8 cellular contexts compared by ENCODE assay signal in the genomic region with DNA sequence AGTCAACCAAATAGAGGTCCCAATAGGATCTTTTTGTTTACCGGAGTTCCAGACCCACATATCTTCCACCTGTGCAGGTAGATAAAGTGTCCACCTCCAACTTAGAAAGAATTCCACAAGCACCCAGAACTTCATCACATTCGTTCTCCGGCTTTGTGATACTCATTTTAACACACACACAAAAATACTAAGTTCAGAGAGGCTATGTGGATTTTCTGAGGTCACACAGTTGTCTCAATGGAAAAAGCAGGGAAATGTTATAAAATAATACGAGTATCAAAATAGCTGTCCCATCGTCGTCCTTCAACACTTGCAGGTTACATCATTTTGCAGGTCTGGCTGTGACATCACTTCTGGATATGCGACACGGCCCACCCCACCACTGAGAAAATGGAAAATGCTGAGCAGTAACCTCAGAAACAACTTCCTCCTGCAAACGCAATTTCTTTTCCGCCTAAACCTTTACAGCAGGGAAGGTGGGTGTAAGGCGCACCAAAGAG.
DNase-seq lines count a peak whose midpoint lies in the region; ATAC-seq, FAIRE-seq and TF ChIP-seq lines count a peak whose summit lies in the region.

No MANE protein-coding gene starts in this region.

- FAIRE-seq in pancreas (lab: Jason Lieb, UNC), result no peak

- H3K27ac ChIP-seq in GM23248 (peak overlapping the region; percentile 83), SJCRH30 (peak overlapping the region; percentile 95), fibroblast of lung (ENCODE audit: insufficient read depth, low read length) (peak overlapping the region; percentile 74), pancreas (peak overlapping the region; percentile 70 to 88 (median 80))

- POLR2A ChIA-PET in AG04449 (lab: Yijun Ruan, JAX), result interaction anchor here (0.6 to 2.5 kb wide), 3 partner anchors 14 to 185 kb away, joined by 3 to 17 read pairs (median 3); partner anchors contain the start of gene SPRED1

- H3K9ac ChIP-seq in GM23248, result peak overlapping the region; percentile 89
- H3K9ac ChIP-seq in fibroblast of lung (ENCODE audit: insufficient read depth, low read length), result no peak overlapping the region

- H3K9me2 ChIP-seq in GM23248 (ENCODE audit: insufficient read depth), result no peaks in the 10 kb centered on the region

- H3K4me1 ChIP-seq in GM23248 (ENCODE audit: insufficient read depth) (peaks cover 39% of the 10 kb centered on the region), SJCRH30 (peaks cover 12% of the 10 kb centered on the region), fibroblast of lung (ENCODE audit: control insufficient read depth, extremely low read depth, insufficient read depth, low read length) (peaks cover 10% of the 10 kb centered on the region), pancreas (peaks cover 0 to 23% (median 0%) of the 10 kb centered on the region in 3 donors)

- DNase-seq in AG04449 (ENCODE audit: low read depth, low spot score) (no peak), GM23248 (no peak), SJCRH30 (no peak), fibroblast of lung (ENCODE audit: low read depth in 2 of 2) (no peak), pancreas (peak in 1 of 6 donors; percentile 30), MV-4-11 (lab: John Stamatoyannopoulos, UW) (no peak)
- no peak for DNase-seq in activated CD4-positive, CD25-positive, alpha-beta regulatory T cell (lab: John Stamatoyannopoulos, UW)
- DNase-seq in stimulated activated CD4-positive, alpha-beta T cell treated with anti-CD3 and anti-CD28 coated beads, Interleukin-12 subunit alpha, Interleukin-12 subunit beta, amount 100 ng/mL, for 4 hours, result no peak

- H3F3A ChIP-seq in GM23248 (ENCODE audit: insufficient read depth), result peaks cover 25% of the 10 kb centered on the region

- H3K27me3 ChIP-seq in GM23248 (replicated peaks; ENCODE audit: insufficient read depth) (no peaks in the 10 kb centered on the region), SJCRH30 (no peaks in the 10 kb centered on the region), fibroblast of lung (ENCODE audit: control insufficient read depth, insufficient read depth, low read length) (no peaks in the 10 kb centered on the region), pancreas (no peaks in the 10 kb centered on the region)

- H4K20me1 ChIP-seq in GM23248 (ENCODE audit: insufficient read depth) (no peaks in the 10 kb centered on the region), fibroblast of lung (ENCODE audit: control insufficient read depth, extremely low read depth, insufficient read depth, low read length) (no peaks in the 10 kb centered on the region)

- no peaks in the 10 kb centered on the region for H3K79me2 ChIP-seq in GM23248 (ENCODE audit: insufficient read depth)
- no peaks in the 10 kb centered on the region for H3K79me2 ChIP-seq in fibroblast of lung (ENCODE audit: control insufficient read depth, insufficient read depth, low read length)

- H3K4me3 ChIP-seq in AG04449 (ENCODE audit: low read depth, low read length) (peak overlapping the region; percentile 53), GM23248 (peak overlapping the region; percentile 73), SJCRH30 (peak overlapping the region; percentile 64), fibroblast of lung (replicated peaks in 1 of 4; ENCODE audit: control extremely low read depth in 1 of 4, insufficient read depth in 1 of 4, low read depth in 3 of 4, low read length in 4 of 4) (peak overlapping the region in 2 of 4 experiments; percentile 44 to 55), pancreas (peak overlapping the region; percentile 16 to 53 (median 36))

- intact Hi-C loops in pancreas (cut with DNase I), result no loop called here

- H3K4me2 ChIP-seq in GM23248 (ENCODE audit: unreplicated experiment) (peak overlapping the region; percentile 91), fibroblast of lung (ENCODE audit: extremely low read depth, insufficient read depth, low read length) (peak overlapping the region; percentile 87)

- in situ Hi-C loops in GM23248 (cut with MboI), result no loop called here

- peak overlapping the region; percentile 95 for H2AFZ ChIP-seq in GM23248
- peak overlapping the region; percentile 49 for H2AFZ ChIP-seq in fibroblast of lung (ENCODE audit: low read length)

- CTCF ChIA-PET in AG04449 (lab: Yijun Ruan, JAX), result interaction anchor here (1.0 to 2.5 kb wide), 2 partner anchors 12 to 75 kb away, joined by 3 to 9 read pairs; no protein-coding TSS in a partner anchor

- no peaks in the 10 kb centered on the region for H3K36me3 ChIP-seq in GM23248 (ENCODE audit: low read depth)
- no peaks in the 10 kb centered on the region for H3K36me3 ChIP-seq in SJCRH30
- no peaks in the 10 kb centered on the region for H3K36me3 ChIP-seq in fibroblast of lung (ENCODE audit: control insufficient read depth, insufficient read depth, low read length)
- no peaks in the 10 kb centered on the region for H3K36me3 ChIP-seq in pancreas

- 31 to 35% methylated on average over 11 of the region's 11 CpGs for WGBS in GM23248 (ENCODE audit: low coverage in 1 of 2, low lambda C conversion rate in 2 of 2, missing lambda C conversion rate in 2 of 2), 2 experiments
- WGBS in pancreas, 2 donors, result 25% methylated on average over 11 of the region's 11 CpGs

- ATAC-seq in pancreas, result peak; percentile 23 to 44 (median 32)

- no peak for TF ChIP-seq CTCF in AG04449 (IDR thresholded peaks at IDR 0.05; ENCODE audit: insufficient read depth, low read length, missing control alignments)
- no peak for TF ChIP-seq CTCF in fibroblast of lung (conservative IDR thresholded peaks at IDR 0.05 in 1 of 2, IDR thresholded peaks at IDR 0.05 in 1 of 2; ENCODE audit: low read depth in 1 of 2, low read length in 2 of 2)
- TF ChIP-seq CTCF in pancreas (IDR thresholded peaks at IDR 0.05), result no peak

- H3K9me3 ChIP-seq in GM23248 (ENCODE audit: low read depth) (no peaks in the 10 kb centered on the region), SJCRH30 (replicated peaks) (no peaks in the 10 kb centered on the region), fibroblast of lung (ENCODE audit: control insufficient read depth, insufficient read depth, low read depth, low read length) (no peaks in the 10 kb centered on the region), pancreas (no peaks in the 10 kb centered on the region)
